9 cellular contexts compared by ENCODE assay signal in the genomic region with DNA sequence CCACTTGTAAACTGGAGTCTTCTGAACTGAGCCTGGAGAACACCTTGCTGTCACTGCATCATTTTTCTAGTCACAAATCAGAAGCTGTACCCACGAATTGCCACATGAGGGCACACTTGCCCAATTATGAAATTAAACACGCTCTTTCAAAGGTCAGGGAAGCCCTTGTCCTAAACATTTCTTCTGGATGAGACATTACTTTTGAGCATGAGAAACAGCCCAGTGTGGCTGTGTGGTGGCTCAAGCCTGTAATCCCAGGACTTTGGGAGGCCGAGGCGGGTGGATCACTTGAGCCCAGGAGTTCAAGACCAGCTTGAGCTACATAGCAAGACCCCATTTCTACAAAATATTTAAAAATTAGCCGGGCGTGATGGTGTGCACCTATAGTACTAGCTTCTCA. TPM values are rescaled to one million over a fixed set of nuclear protein-coding genes. Genes with fewer than 3 reads are reported as not detected.
DNase-seq lines count a peak whose midpoint lies in the region; ATAC-seq, FAIRE-seq and TF ChIP-seq lines count a peak whose summit lies in the region.
"Had no signal": no experiment of that assay in that cellular context is flagged by ENCODE, and none has a peak within 500 bp of the region (broad histone marks: within the 10 kb centered on the region; RNA-seq: fewer than 3 reads in every experiment).

No MANE protein-coding gene starts in this region.

- H3K27me3 Mint-ChIP-seq in activated B cell treated with CpG ODN at 0.5 μM for 24 hours (peaks cover 21% of the 10 kb centered on the region), mesothelial cell of epicardium (ENCODE audit: low read depth) (peaks cover 64% of the 10 kb centered on the region)

- POLR2A ChIA-PET in BJ (lab: Charles Lee) (interaction anchor here (1.0 kb wide), 1 partner anchor 160 kb away, joined by 3 read pairs; no protein-coding TSS in a partner anchor), activated B cell treated with CpG ODN at 0.5 μM for 24 hours (lab: Charles Lee) (interaction anchor here (1.0 to 2.2 kb wide), 2 partner anchors 159 to 169 kb away, joined by 3 to 12 read pairs; no protein-coding TSS in a partner anchor)

- H3K27ac Mint-ChIP-seq in activated B cell treated with CpG ODN at 0.5 μM for 24 hours = no peak overlapping the region
- no peak overlapping the region for H3K27ac Mint-ChIP-seq in mesothelial cell of epicardium
- H3K27ac Mint-ChIP-seq: IgD-negative memory B cell had no signal

- H3K9me3 Mint-ChIP-seq in activated B cell treated with CpG ODN at 0.5 μM for 24 hours (no peaks in the 10 kb centered on the region), mesothelial cell of epicardium (no peaks in the 10 kb centered on the region)
- H3K9me3 Mint-ChIP-seq: IgD-negative memory B cell had no signal

- H3K4me3 Mint-ChIP-seq in activated B cell treated with CpG ODN at 0.5 μM for 24 hours (no peak overlapping the region), mesothelial cell of epicardium (no peak overlapping the region)
- H3K4me3 Mint-ChIP-seq: IgD-negative memory B cell had no signal

- peak; percentile 74 for FAIRE-seq in endometrium (lab: Jason Lieb, UNC)

- intact Hi-C loops in activated B cell treated with CpG ODN at 0.5 μM for 24 hours (cut with micrococcal nuclease) = loop anchor here (1.0 kb wide), 4 partner anchors 49 to 294 kb away; no protein-coding TSS in a partner anchor

- no peaks in the 10 kb centered on the region for H3K36me3 ChIP-seq in BJ (ENCODE audit: control insufficient read depth, insufficient read depth, low read length)
- H3K36me3 ChIP-seq in thoracic aorta = no peaks in the 10 kb centered on the region

- CTCF ChIA-PET in BJ (lab: Yijun Ruan, JAX) (interaction anchor here (0.7 to 16.4 kb wide), 18 partner anchors 9 to 172 kb away, joined by 3 to 378 read pairs (median 5); no protein-coding TSS in a partner anchor), activated B cell treated with CpG ODN at 0.5 μM for 24 hours (lab: Charles Lee) (interaction anchor here (0.8 to 15.9 kb wide), 15 partner anchors 9 to 304 kb away, joined by 3 to 319 read pairs (median 4); partner anchors contain the start of gene TLNRD1)

- H3K4me1 ChIP-seq in thoracic aorta (ENCODE audit: control insufficient read depth in 1 of 2, low read depth in 2 of 2) = no peaks in the 10 kb centered on the region

- H3K27ac ChIP-seq in thoracic aorta = no peak overlapping the region

- H3K27me3 ChIP-seq in BJ (ENCODE audit: control insufficient read depth, insufficient read depth, low read length) (peaks cover 4% of the 10 kb centered on the region; the same call in 1 of the 2 replicates), thoracic aorta (replicated peaks; ENCODE audit: insufficient read depth) (no peaks in the 10 kb centered on the region)

- H3K4me3 ChIP-seq in BJ (ENCODE audit: low read depth, low read length) (no peak overlapping the region), thoracic aorta (no peak overlapping the region)

- H3K36me3 Mint-ChIP-seq in activated B cell treated with CpG ODN at 0.5 μM for 24 hours (ENCODE audit: low read depth) = no peaks in the 10 kb centered on the region
- H3K36me3 Mint-ChIP-seq in mesothelial cell of epicardium = no peaks in the 10 kb centered on the region
- H3K36me3 Mint-ChIP-seq: IgD-negative memory B cell had no signal

- DNase-seq in BJ (ENCODE audit: low read depth) (peak; percentile 16), NCI-H2227 treated with DMSO at 0.1 percent for 48 hours (lab: John Stamatoyannopoulos, UW) (peak; percentile 33), activated B cell treated with CpG ODN at 0.5 μM for 24 hours (peak; percentile 19), mesothelial cell of epicardium (ENCODE audit: low spot score in 2 of 2, unreplicated experiment in 2 of 2) (peak in 1 of 2 experiments; percentile 48), thoracic aorta (ENCODE audit: low spot score) (no peak)

- ATAC-seq in GM19395 (IDR thresholded peaks at IDR 0.05; ENCODE audit: unreplicated experiment) = peak; percentile 51
- ATAC-seq in activated B cell treated with CpG ODN at 0.5 μM for 24 hours (ENCODE audit: low read depth) = no peak
- ATAC-seq in thoracic aorta (ENCODE audit: insufficient number of reproducible peaks, low FRiP score, low read depth) = no peak
- no peak for ATAC-seq in HG02840 (IDR thresholded peaks at IDR 0.05; ENCODE audit: low FRiP score, unreplicated experiment)

- H3K9me3 ChIP-seq in thoracic aorta = no peaks in the 10 kb centered on the region

- TF ChIP-seq CTCF in BJ (IDR thresholded peaks at IDR 0.05; ENCODE audit: insufficient read depth, low read depth, low read length) (peak; percentile 72), activated B cell treated with CpG ODN at 0.5 μM for 24 hours (IDR thresholded peaks at IDR 0.05) (no peak), mesothelial cell of epicardium (IDR thresholded peaks at IDR 0.05; ENCODE audit: unreplicated experiment) (peak; percentile 72), thoracic aorta (IDR thresholded peaks at IDR 0.05) (peak; percentile 58)

- peaks cover 7% of the 10 kb centered on the region for H3K4me1 Mint-ChIP-seq in activated B cell treated with CpG ODN at 0.5 μM for 24 hours
- H3K4me1 Mint-ChIP-seq in mesothelial cell of epicardium = no peaks in the 10 kb centered on the region

RNA-seq across cellular contexts. Expression of gene CFAP161, which starts 27.5 kb away (rescaled TPM):
- not detected in 2 replicates for polyA plus RNA-seq in BJ (2011; rRNA removed)
- polyA minus RNA-seq in BJ (2011; rRNA and poly(A)+ RNA removed) = 0.21 and 0.47 TPM in 2 replicates
- total RNA-seq in activated B cell treated with CpG ODN at 0.5 μM for 24 hours (0.18 TPM in 1 of 2 replicates, not detected in the other), mesothelial cell of epicardium (not detected in 3 replicates), thoracic aorta (1 to 10 TPM in 1 of 2 donors, not detected in 1; 1.1 TPM)
- polyA plus RNA-seq: IgD-negative memory B cell had no signal
